14 cellular contexts compared by ENCODE assay signal in the genomic region with DNA sequence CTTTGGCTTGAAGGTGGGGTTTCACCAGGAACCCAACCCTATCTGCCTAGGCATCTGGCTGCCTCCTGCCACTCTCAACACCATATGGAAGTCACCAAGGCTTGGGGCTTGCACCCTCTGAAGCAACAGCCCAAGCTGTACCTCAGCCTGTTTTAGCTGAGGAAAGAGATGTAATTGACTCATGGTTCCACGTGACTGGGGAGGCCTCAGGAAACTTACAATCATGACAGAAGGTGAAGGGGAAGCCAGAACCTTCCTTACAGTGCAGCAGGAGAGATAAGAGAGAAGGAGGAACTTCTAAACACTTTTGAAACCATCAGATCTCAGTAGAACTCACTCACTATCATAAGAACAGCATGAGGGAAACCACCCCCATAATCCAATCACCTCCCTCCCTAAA. TPM values are rescaled to one million over a fixed set of nuclear protein-coding genes. Genes with fewer than 3 reads are reported as not detected.
"Had no signal": no experiment of that assay in that cellular context is flagged by ENCODE, and none has a peak within 500 bp of the region (broad histone marks: within the 10 kb centered on the region; RNA-seq: fewer than 3 reads in every experiment).

No MANE protein-coding gene starts in this region.

- H3K27ac ChIP-seq: cardiac muscle cell, esophagus squamous epithelium had no signal

- H3K4me3 Mint-ChIP-seq: mesothelial cell of epicardium had no signal

- ATAC-seq: right cardiac atrium had no signal

- H3K9me3 ChIP-seq: esophagus squamous epithelium had no signal

- DNase-seq: activated naive CD4-positive, alpha-beta T cell; activated T-cell treated with anti-CD3 and anti-CD28 coated beads, Interleukin-2, amount 50 U/mL, for 48 hours; esophagus squamous epithelium; foreskin fibroblast; glutamatergic neuron; right cardiac atrium; substantia nigra; trophoblast cell had no signal

- H3K4me1 Mint-ChIP-seq: mesothelial cell of epicardium had no signal

- H3K36me3 ChIP-seq: cardiac muscle cell, esophagus squamous epithelium had no signal

- H3K27me3 ChIP-seq: cardiac muscle cell, esophagus squamous epithelium had no signal

- H3K4me1 ChIP-seq: esophagus squamous epithelium had no signal

- H3K27ac Mint-ChIP-seq: mesothelial cell of epicardium had no signal

- H3K4me3 ChIP-seq: cardiac muscle cell, esophagus squamous epithelium, smooth muscle cell had no signal

RNA-seq across cellular contexts. Expression of a gene that starts 26.9 kb away (rescaled TPM):
- total RNA-seq: cardiac muscle cell, esophagus squamous epithelium, lower leg skin, mesothelial cell of epicardium, myocyte, posterior vena cava, right cardiac atrium, smooth muscle cell had no signal
- polyA plus RNA-seq: cardiac muscle cell, right cardiac atrium, smooth muscle cell had no signal

RNA-seq across cellular contexts. Expression of a gene that starts 29.5 kb away (rescaled TPM):
- polyA plus RNA-seq: smooth muscle cell had no signal
